23 cellular contexts compared by ENCODE assay signal in genomic region chr3:10625307-10625706, GRCh38.
"Had no signal": no experiment of that assay in that cellular context is flagged by ENCODE, and none has a peak within 500 bp of the region (broad histone marks: within the 10 kb centered on the region; RNA-seq: fewer than 3 reads in every experiment).

No MANE protein-coding gene starts in this region.

- H3K36me3 Mint-ChIP-seq: naive thymus-derived CD8-positive, alpha-beta T cell; stimulated activated effector memory CD8-positive, alpha-beta T cell treated with anti-CD3 and anti-CD28 coated beads, Interleukin-12 subunit alpha, Interleukin-12 subunit beta, amount 100 ng/mL, for 72 hours had no signal

- H2AFZ ChIP-seq: hepatocyte, parathyroid adenoma had no signal

- H3K4me2 ChIP-seq: hepatocyte, smooth muscle cell had no signal

- H3K4me1 Mint-ChIP-seq: stimulated activated effector memory CD8-positive, alpha-beta T cell treated with anti-CD3 and anti-CD28 coated beads, Interleukin-12 subunit alpha, Interleukin-12 subunit beta, amount 100 ng/mL, for 72 hours had no signal

- H3K27me3 ChIP-seq: right atrium auricular region, thyroid gland had no signal

- H3K27ac ChIP-seq: coronary artery, esophagus muscularis mucosa, foreskin keratinocyte, gastroesophageal sphincter, heart left ventricle, hepatocyte, left lung, parathyroid adenoma, prostate gland, right atrium auricular region, stomach, thyroid gland had no signal

- H3K4me3 Mint-ChIP-seq: naive thymus-derived CD8-positive, alpha-beta T cell; stimulated activated effector memory CD8-positive, alpha-beta T cell treated with anti-CD3 and anti-CD28 coated beads, Interleukin-12 subunit alpha, Interleukin-12 subunit beta, amount 100 ng/mL, for 72 hours had no signal

- H3K4me1 ChIP-seq: esophagus muscularis mucosa, foreskin keratinocyte, gastroesophageal sphincter, heart left ventricle, left lung, parathyroid adenoma, prostate gland, right atrium auricular region, stomach, thyroid gland had no signal

- H3K9ac ChIP-seq: parathyroid adenoma had no signal

- H3K9me3 Mint-ChIP-seq: naive thymus-derived CD8-positive, alpha-beta T cell; stimulated activated effector memory CD8-positive, alpha-beta T cell treated with anti-CD3 and anti-CD28 coated beads, Interleukin-12 subunit alpha, Interleukin-12 subunit beta, amount 100 ng/mL, for 72 hours had no signal

- H3K9me3 ChIP-seq: esophagus muscularis mucosa, gastroesophageal sphincter, heart left ventricle, left lung, prostate gland, right atrium auricular region, stomach, thyroid gland had no signal

- ATAC-seq: foreskin keratinocyte; gastroesophageal sphincter; heart left ventricle; left lung; naive thymus-derived CD8-positive, alpha-beta T cell; sciatic nerve; stimulated activated effector memory CD8-positive, alpha-beta T cell treated with anti-CD3 and anti-CD28 coated beads, Interleukin-12 subunit alpha, Interleukin-12 subunit beta, amount 100 ng/mL, for 72 hours had no signal

- DNase-seq: dermis blood vessel endothelial cell; effector memory CD4-positive, alpha-beta T cell; foreskin keratinocyte; heart left ventricle; kidney; left lung; naive thymus-derived CD8-positive, alpha-beta T cell; stimulated activated CD4-positive, alpha-beta T cell treated with anti-CD3 and anti-CD28 coated beads, Interleukin-2, amount 100 ng/mL, for 24 hours; stimulated activated CD4-positive, alpha-beta T cell treated with anti-CD3 and anti-CD28 coated beads, Interleukin-4, amount 100 ng/mL, for 24 hours; stimulated activated naive CD4-positive, alpha-beta T cell treated with Interleukin-2 at 50 U/mL for 16 hours; stomach; thyroid gland; trophoblast cell had no signal

- H3K36me3 ChIP-seq: esophagus muscularis mucosa, gastroesophageal sphincter, heart left ventricle, left lung, prostate gland, right atrium auricular region, stomach, thyroid gland had no signal

- H3K27ac Mint-ChIP-seq: naive thymus-derived CD8-positive, alpha-beta T cell; stimulated activated effector memory CD8-positive, alpha-beta T cell treated with anti-CD3 and anti-CD28 coated beads, Interleukin-12 subunit alpha, Interleukin-12 subunit beta, amount 100 ng/mL, for 72 hours had no signal

- H3K79me2 ChIP-seq: hepatocyte, parathyroid adenoma had no signal

- H3K4me3 ChIP-seq: coronary artery, esophagus muscularis mucosa, gastroesophageal sphincter, heart left ventricle, hepatocyte, left lung, prostate gland, right atrium auricular region, smooth muscle cell, stomach, thyroid gland had no signal
